Comparison of ENCODE assay signal across 25 cellular contexts in genomic region chr4:147491076-147491475, GRCh38. TPM values are rescaled to one million over a fixed set of nuclear protein-coding genes. Genes with fewer than 3 reads are reported as not detected.
"Had no signal": no experiment of that assay in that cellular context is flagged by ENCODE, and none has a peak within 500 bp of the region (broad histone marks: within the 10 kb centered on the region; RNA-seq: fewer than 3 reads in every experiment).

No MANE protein-coding gene starts in this region.

- H3K4me1 ChIP-seq: adrenal gland, foreskin keratinocyte, suprapubic skin had no signal

- ATAC-seq: activated CD4-positive, CD25-positive, alpha-beta regulatory T cell treated with anti-CD3 and anti-CD28 coated beads, Interleukin-2, amount 50 U/mL, for 24 hours; foreskin keratinocyte; natural killer cell had no signal

- H3K36me3 ChIP-seq: adrenal gland, heart right ventricle, suprapubic skin, tibial artery, WERI-Rb-1 had no signal

- H3K4me3 ChIP-seq: adrenal gland, dorsolateral prefrontal cortex, heart right ventricle, SK-N-MC, suprapubic skin, tibial artery had no signal

- H3K27ac ChIP-seq: adrenal gland, foreskin keratinocyte, SK-N-MC, suprapubic skin, WERI-Rb-1 had no signal

- DNase-seq: activated CD4-positive, alpha-beta T cell treated with anti-CD3 and anti-CD28 coated beads for 48 hours; activated CD4-positive, alpha-beta T cell treated with anti-CD3 and anti-CD28 coated beads, Interleukin-2, amount 50 U/mL, for 48 hours; activated CD8-positive, alpha-beta memory T cell treated with anti-CD3 and anti-CD28 coated beads for 24 hours; activated effector memory CD4-positive, alpha-beta T cell treated with anti-CD3 and anti-CD28 coated beads, Interleukin-2, amount 50 U/mL, for 16 hours; activated naive CD4-positive, alpha-beta T cell treated with anti-CD3 and anti-CD28 coated beads for 36 hours; activated naive CD8-positive, alpha-beta T cell treated with anti-CD3 and anti-CD28 coated beads for 36 hours; adrenal gland; central memory CD4-positive, alpha-beta T cell; dorsolateral prefrontal cortex; effector memory CD4-positive, alpha-beta T cell; foreskin keratinocyte; heart right ventricle; natural killer cell; right cardiac atrium; stimulated activated CD4-positive, alpha-beta T cell treated with anti-CD3 and anti-CD28 coated beads, Interleukin-15, amount 100 ng/mL, for 24 hours; stimulated activated CD4-positive, alpha-beta T cell treated with anti-CD3 and anti-CD28 coated beads, Interleukin-2, amount 100 ng/mL, for 24 hours; stimulated activated naive CD4-positive, alpha-beta T cell; tibial artery; WERI-Rb-1 had no signal

- H3K27ac Mint-ChIP-seq: activated naive CD4-positive, alpha-beta T cell treated with anti-CD3 and anti-CD28 coated beads for 36 hours; activated naive CD8-positive, alpha-beta T cell treated with anti-CD3 and anti-CD28 coated beads for 36 hours; activated T-helper 1 cell treated with anti-CD3 and anti-CD28 coated beads, Interleukin-12 subunit alpha, Interleukin-12 subunit beta, Interleukin-2, Interleukin-4 antibody, amounts not matched to agents 30 ng/mL and 10 ng/mL and 1 ng/mL, durations not matched to agents 14 hours and 24 hours and 36 hours; memory B cell; natural killer cell had no signal

- H3K36me3 Mint-ChIP-seq: activated naive CD8-positive, alpha-beta T cell treated with anti-CD3 and anti-CD28 coated beads for 36 hours; memory B cell; natural killer cell had no signal

- H3K9me3 Mint-ChIP-seq: activated naive CD4-positive, alpha-beta T cell treated with anti-CD3 and anti-CD28 coated beads for 36 hours; activated naive CD8-positive, alpha-beta T cell treated with anti-CD3 and anti-CD28 coated beads for 36 hours; activated T-helper 1 cell treated with anti-CD3 and anti-CD28 coated beads, Interleukin-12 subunit alpha, Interleukin-12 subunit beta, Interleukin-2, Interleukin-4 antibody, amounts not matched to agents 30 ng/mL and 10 ng/mL and 1 ng/mL, durations not matched to agents 14 hours and 24 hours and 36 hours had no signal

- H3K4me3 Mint-ChIP-seq: activated naive CD4-positive, alpha-beta T cell treated with anti-CD3 and anti-CD28 coated beads for 36 hours; activated naive CD8-positive, alpha-beta T cell treated with anti-CD3 and anti-CD28 coated beads for 36 hours; activated T-helper 1 cell treated with anti-CD3 and anti-CD28 coated beads, Interleukin-12 subunit alpha, Interleukin-12 subunit beta, Interleukin-2, Interleukin-4 antibody, amounts not matched to agents 30 ng/mL and 10 ng/mL and 1 ng/mL, durations not matched to agents 14 hours and 24 hours and 36 hours; memory B cell; natural killer cell had no signal

- H3K27me3 ChIP-seq: adrenal gland, dorsolateral prefrontal cortex, foreskin keratinocyte, heart right ventricle, suprapubic skin, tibial artery had no signal

- H3K4me1 Mint-ChIP-seq: activated naive CD8-positive, alpha-beta T cell treated with anti-CD3 and anti-CD28 coated beads for 36 hours; memory B cell; natural killer cell had no signal

- H3K9me3 ChIP-seq: adrenal gland, heart right ventricle, suprapubic skin, tibial artery had no signal

RNA-seq across cellular contexts. Expression of gene EDNRA, which starts 10.2 kb away (rescaled TPM):
- total RNA-seq: activated naive CD4-positive, alpha-beta T cell treated with anti-CD3 and anti-CD28 coated beads for 36 hours; activated naive CD8-positive, alpha-beta T cell treated with anti-CD3 and anti-CD28 coated beads for 36 hours; activated T-helper 1 cell treated with anti-CD3 and anti-CD28 coated beads, Interleukin-12 subunit alpha, Interleukin-12 subunit beta, Interleukin-2, Interleukin-4 antibody, amounts not matched to agents 30 ng/mL and 10 ng/mL and 1 ng/mL, durations not matched to agents 14 hours and 24 hours and 36 hours; natural killer cell; T-helper 1 cell treated with Interleukin-12 subunit alpha and Interleukin-12 subunit beta and Interleukin-4 antibody, amounts not matched to agents 30 ng/mL and 1 ng/mL, for 36 hours had no signal
